ENCODE assay signal across 28 cellular contexts in the genomic region with DNA sequence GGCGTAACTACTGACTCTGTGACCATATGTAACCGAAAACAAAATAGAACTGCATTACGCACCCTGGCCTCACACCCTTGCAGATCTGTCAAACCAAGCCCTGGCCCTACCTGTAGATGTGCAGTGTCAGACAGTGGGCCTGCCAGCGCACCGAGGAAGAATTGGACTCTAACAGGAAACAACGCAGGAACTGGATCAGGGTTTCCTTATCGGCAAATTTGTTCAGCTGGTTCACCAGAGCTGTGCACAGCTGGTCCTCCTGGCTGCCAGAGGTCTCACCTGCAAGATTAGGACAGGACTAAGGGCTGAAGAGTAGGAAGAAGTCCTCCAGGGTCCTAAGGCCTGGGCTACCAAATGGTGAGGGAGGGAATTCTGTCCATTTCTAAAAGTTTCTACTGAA.
"Had no signal": no experiment of that assay in that cellular context is flagged by ENCODE, and none has a peak within 500 bp of the region (broad histone marks: within the 10 kb centered on the region; RNA-seq: fewer than 3 reads in every experiment).

No MANE protein-coding gene starts in this region.

- H3K4me3 ChIP-seq: gastrocnemius medialis, heart left ventricle, hepatocyte, left lung, neural progenitor cell, ovary, psoas muscle, sigmoid colon, thoracic aorta, tibial nerve, upper lobe of left lung had no signal

- H3K27ac Mint-ChIP-seq: nephron; neural progenitor cell; stimulated activated memory B cell treated with anti-CD40 and anti-IgM and Interleukin-4, amounts not matched to agents 10 μg/mL and 1 μg/mL and 100 μg/mL, for 72 hours had no signal

- H3K79me2 ChIP-seq: hepatocyte had no signal

- H3K4me1 Mint-ChIP-seq: nephron, neural progenitor cell had no signal

- H3K9ac ChIP-seq: neural progenitor cell had no signal

- H2AFZ ChIP-seq: hepatocyte, neural progenitor cell had no signal

- H3K27me3 ChIP-seq: gastrocnemius medialis, heart left ventricle, hepatocyte, left lung, neural progenitor cell, ovary, sigmoid colon, tibial nerve, upper lobe of left lung had no signal

- H3K27me3 Mint-ChIP-seq: effector memory CD8-positive, alpha-beta T cell; naive thymus-derived CD4-positive, alpha-beta T cell; stimulated activated memory B cell treated with anti-CD40 and anti-IgM and Interleukin-4, amounts not matched to agents 10 μg/mL and 1 μg/mL and 100 μg/mL, for 72 hours had no signal

- H3K27ac ChIP-seq: epithelial cell of prostate, gastrocnemius medialis, heart left ventricle, hepatocyte, left lung, neural progenitor cell, ovary, psoas muscle, sigmoid colon, thoracic aorta, tibial nerve, upper lobe of left lung had no signal

- ATAC-seq: effector memory CD8-positive, alpha-beta T cell; esophagus mucosa; gastrocnemius medialis; heart left ventricle; left cardiac atrium; left lung; naive thymus-derived CD4-positive, alpha-beta T cell; psoas muscle; right cardiac atrium; stimulated activated memory B cell treated with anti-CD40 and anti-IgM and Interleukin-4, amounts not matched to agents 10 μg/mL and 1 μg/mL and 100 μg/mL, for 72 hours; stimulated activated naive CD8-positive, alpha-beta T cell treated with anti-CD3 and anti-CD28 coated beads, Interleukin-15, Interleukin-2, amounts not matched to agents 100 U/mL and 50 U/mL, for 24 hours had no signal

- H3K4me1 ChIP-seq: gastrocnemius medialis, neural progenitor cell, psoas muscle, sigmoid colon, tibial nerve, upper lobe of left lung had no signal

- H3K9me3 Mint-ChIP-seq: effector memory CD8-positive, alpha-beta T cell; naive thymus-derived CD4-positive, alpha-beta T cell; nephron; neural progenitor cell; stimulated activated memory B cell treated with anti-CD40 and anti-IgM and Interleukin-4, amounts not matched to agents 10 μg/mL and 1 μg/mL and 100 μg/mL, for 72 hours had no signal

- H3K4me3 Mint-ChIP-seq: effector memory CD8-positive, alpha-beta T cell; naive thymus-derived CD4-positive, alpha-beta T cell; nephron; neural progenitor cell; stimulated activated memory B cell treated with anti-CD40 and anti-IgM and Interleukin-4, amounts not matched to agents 10 μg/mL and 1 μg/mL and 100 μg/mL, for 72 hours had no signal

- H3K4me2 ChIP-seq: hepatocyte, neural progenitor cell had no signal

- H3K36me3 ChIP-seq: ovary had no signal

- H3K9me3 ChIP-seq: gastrocnemius medialis, heart left ventricle, left lung, ovary, psoas muscle, sigmoid colon, thoracic aorta, tibial nerve, upper lobe of left lung had no signal

- DNase-seq: cortex of kidney; effector memory CD8-positive, alpha-beta T cell; foreskin fibroblast; gastrocnemius medialis; heart left ventricle; left cardiac atrium; left lung; mesendoderm; midbrain; naive thymus-derived CD4-positive, alpha-beta T cell; nucleus accumbens; ovary; posterior cingulate gyrus; psoas muscle; right cardiac atrium; sigmoid colon; stimulated activated CD4-positive, alpha-beta T cell treated with anti-CD3 and anti-CD28 coated beads, Interleukin-2, amount 100 ng/mL, for 24 hours; stimulated activated CD4-positive, alpha-beta T cell treated with anti-CD3 and anti-CD28 coated beads, Interleukin-4, amount 100 ng/mL, for 24 hours; stimulated activated naive CD8-positive, alpha-beta T cell treated with anti-CD3 and anti-CD28 coated beads, Interleukin-15, Interleukin-2, amounts not matched to agents 100 U/mL and 50 U/mL, for 24 hours; upper lobe of left lung had no signal
